ENCODE assay signal across 8 cellular contexts in genomic region chr4:30716671-30717207, GRCh38. TPM values are rescaled to one million over a fixed set of nuclear protein-coding genes. Genes with fewer than 3 reads are reported as not detected.
DNase-seq lines count a peak whose midpoint lies in the region; ATAC-seq and TF ChIP-seq lines count a peak whose summit lies in the region.

No MANE protein-coding gene starts in this region.

- H3K79me2 ChIP-seq in neural progenitor cell (ENCODE audit: low read depth) = no peaks in the 10 kb centered on the region

- H3K4me3 ChIP-seq in AG10803 (ENCODE audit: low read length) = peak overlapping the region; percentile 51
- H3K4me3 ChIP-seq in Peyer's patch = peak overlapping the region; percentile 16 to 59 (median 42)
- peak overlapping the region; percentile 96 for H3K4me3 ChIP-seq in endodermal cell (ENCODE audit: low read length)
- peak overlapping the region; percentile 73 for H3K4me3 ChIP-seq in neural progenitor cell

- H3K4me1 Mint-ChIP-seq in endodermal cell = peaks cover 8% of the 10 kb centered on the region
- peaks cover 8% of the 10 kb centered on the region for H3K4me1 Mint-ChIP-seq in neural progenitor cell

- peak overlapping the region in 3 of 4 donors; percentile 42 to 75 (median 46) for H3K27ac ChIP-seq in Peyer's patch
- H3K27ac ChIP-seq in endodermal cell (ENCODE audit: low read depth, low read length) = peak overlapping the region; percentile 89
- H3K27ac ChIP-seq in neural progenitor cell = no peak overlapping the region

- H3K27me3 ChIP-seq in Peyer's patch = peaks cover 0 to 4% of the 10 kb centered on the region in 2 donors
- no peaks in the 10 kb centered on the region for H3K27me3 ChIP-seq in endodermal cell (ENCODE audit: control insufficient read depth, insufficient read depth, low read length, poor library complexity, severe bottlenecking)
- peaks cover 20% of the 10 kb centered on the region for H3K27me3 ChIP-seq in neural progenitor cell

- H3K9me3 ChIP-seq in Peyer's patch (no peaks in the 10 kb centered on the region), endodermal cell (ENCODE audit: control insufficient read depth, low read length) (no peaks in the 10 kb centered on the region), neural progenitor cell (ENCODE audit: low read depth) (no peaks in the 10 kb centered on the region)

- 0 to 3% methylated on average over 5 to 11 of the region's 15 CpGs for WGBS in endodermal cell (ENCODE audit: insufficient coverage in 1 of 2, insufficient read length in 1 of 2), 2 experiments

- no peaks in the 10 kb centered on the region for H4K20me1 ChIP-seq in neural progenitor cell (ENCODE audit: low read depth)

- DNase-seq in AG10803 (ENCODE audit: low read depth) = no peak
- DNase-seq in Peyer's patch = no peak
- no peak for DNase-seq in endodermal cell
- DNase-seq in neural progenitor cell (ENCODE audit: low spot score) = no peak
- DNase-seq in KG1 (lab: John Stamatoyannopoulos, UW) = no peak

- TF ChIP-seq CTCF in AG10803 (conservative IDR thresholded peaks at IDR 0.05; ENCODE audit: low read length) (no peak), Peyer's patch (IDR thresholded peaks at IDR 0.05) (no peak), endodermal cell (conservative IDR thresholded peaks at IDR 0.05) (no peak), neural progenitor cell (IDR thresholded peaks at IDR 0.05) (no peak)

- H3K4me1 ChIP-seq in Peyer's patch (peaks cover 0 to 46% (median 0%) of the 10 kb centered on the region in 4 donors), endodermal cell (ENCODE audit: control insufficient read depth, insufficient read depth, low read length) (peaks cover 3% of the 10 kb centered on the region), neural progenitor cell (peaks cover 6% of the 10 kb centered on the region)

- H3K27me3 Mint-ChIP-seq in endodermal cell (ENCODE audit: insufficient read depth) = peaks cover 22% of the 10 kb centered on the region
- H3K27me3 Mint-ChIP-seq in neural progenitor cell (ENCODE audit: insufficient read depth, low read depth) = peaks cover 7% of the 10 kb centered on the region

- peaks cover 49% of the 10 kb centered on the region for H3F3A ChIP-seq in neural progenitor cell (ENCODE audit: low read depth)

- peak overlapping the region; percentile 89 for H3K27ac Mint-ChIP-seq in endodermal cell
- H3K27ac Mint-ChIP-seq in neural progenitor cell = peak overlapping the region; percentile 74

- H3K9me3 Mint-ChIP-seq in endodermal cell = no peaks in the 10 kb centered on the region
- H3K9me3 Mint-ChIP-seq in neural progenitor cell = peaks cover 4% of the 10 kb centered on the region

- peaks cover 2% of the 10 kb centered on the region for H3K36me3 Mint-ChIP-seq in endodermal cell (ENCODE audit: low read depth)
- H3K36me3 Mint-ChIP-seq in neural progenitor cell = no peaks in the 10 kb centered on the region

- H2AFZ ChIP-seq in neural progenitor cell (replicated peaks) = peak overlapping the region; percentile 92

- H3K9ac ChIP-seq in endodermal cell (ENCODE audit: extremely low read depth, low read length, poor library complexity, severe bottlenecking) (peak overlapping the region; percentile 66), neural progenitor cell (no peak overlapping the region)

- peak; percentile 24 for ATAC-seq in GM21576 (IDR thresholded peaks at IDR 0.05; ENCODE audit: unreplicated experiment)
- no peak for ATAC-seq in activated CD4-positive, CD25-positive, alpha-beta regulatory T cell treated with anti-CD3 and anti-CD28 coated beads, Interleukin-2, amount 50 U/mL, for 24 hours
- ATAC-seq in HG02981 (IDR thresholded peaks at IDR 0.05; ENCODE audit: unreplicated experiment) = no peak

- H3K4me3 Mint-ChIP-seq in endodermal cell (peak overlapping the region; percentile 94), neural progenitor cell (peak overlapping the region; percentile 100)

- peak overlapping the region; percentile 90 for H3K4me2 ChIP-seq in neural progenitor cell

- TF ChIP-seq POLR2A in Peyer's patch (IDR thresholded peaks at IDR 0.05) = no peak

- no peaks in the 10 kb centered on the region for H3K36me3 ChIP-seq in Peyer's patch
- no peaks in the 10 kb centered on the region for H3K36me3 ChIP-seq in endodermal cell (ENCODE audit: control insufficient read depth, insufficient read depth, low read length)
- H3K36me3 ChIP-seq in neural progenitor cell = no peaks in the 10 kb centered on the region

RNA-seq across cellular contexts. Expression of gene PCDH7, which starts 3.4 kb away (rescaled TPM):
- 10 to 100 TPM in 1 of 4 donors, 1 to 10 TPM in 3; 4.9 to 42.1 (median 7.6) TPM for total RNA-seq in Peyer's patch
- total RNA-seq in endodermal cell = 100 to 1,000 TPM in 1 of 2 donors, 10 to 100 TPM in 1; 90.8 to 102 TPM
- polyA plus RNA-seq in endodermal cell (2013, experiment 1 of 2) = 20.2 TPM
- 25.7 TPM for polyA plus RNA-seq in endodermal cell (2013, experiment 2 of 2)
- 7.9 and 8.1 TPM in 2 replicates for total RNA-seq in neural progenitor cell (ENCODE audit: low replicate concordance)

Comparison
In these comparisons a context has a peak if more than half of its experiments do, and no peak if none do; other contexts are left out.
1. H3K4me3 ChIP-seq: peak in every context shown above with its lines; median percentile 96 in endodermal cell; 73 in neural progenitor cell; 51 in AG10803; 42 in Peyer's patch.